ENCODE assay signal across 16 cellular contexts in genomic region chr10:71584902-71585578, GRCh38.
"Had no signal": no experiment of that assay in that cellular context is flagged by ENCODE, and none has a peak within 500 bp of the region (broad histone marks: within the 10 kb centered on the region; RNA-seq: fewer than 3 reads in every experiment).

No MANE protein-coding gene starts in this region.

- H3K4me1 ChIP-seq: foreskin keratinocyte, uterus had no signal

- H3K9me3 Mint-ChIP-seq: activated B cell treated with CpG ODN at 0.5 μM for 24 hours; activated CD4-positive, alpha-beta T cell treated with anti-CD3 and anti-CD28 coated beads, Interleukin-2, amount 10 ng/mL, durations not matched to agents 24 days and 14 days; activated naive CD4-positive, alpha-beta T cell treated with anti-CD3 and anti-CD28 coated beads, Interleukin-2, amount 10 ng/mL, durations not matched to agents 7 days and 5 days; activated T-helper 2 cell treated with anti-CD3 and anti-CD28 coated beads, Interferon-gamma antibody, Interleukin-2, Interleukin-4, amounts not matched to agents 10 μg/mL and 5 μg/mL and 100 μg/mL, durations not matched to agents 14 hours and 24 hours and 36 hours; neural progenitor cell had no signal

- DNase-seq: activated B cell treated with CpG ODN at 0.5 μM for 24 hours; activated CD4-positive, alpha-beta T cell treated with anti-CD3 and anti-CD28 coated beads, Interleukin-2, amount 10 ng/mL, durations not matched to agents 24 days and 14 days; activated naive CD4-positive, alpha-beta T cell treated with anti-CD3 and anti-CD28 coated beads, Interleukin-2, amount 10 ng/mL, durations not matched to agents 7 days and 5 days; activated T-cell treated with anti-CD3 and anti-CD28 coated beads for 4 hours; dorsolateral prefrontal cortex; esophagus squamous epithelium; foreskin keratinocyte; midbrain; retina; T-helper 1 cell; thyroid gland; uterus had no signal

- H3K27ac Mint-ChIP-seq: activated B cell treated with CpG ODN at 0.5 μM for 24 hours; activated CD4-positive, alpha-beta T cell treated with anti-CD3 and anti-CD28 coated beads, Interleukin-2, amount 10 ng/mL, durations not matched to agents 24 days and 14 days; activated naive CD4-positive, alpha-beta T cell treated with anti-CD3 and anti-CD28 coated beads, Interleukin-2, amount 10 ng/mL, durations not matched to agents 7 days and 5 days; activated T-helper 2 cell treated with anti-CD3 and anti-CD28 coated beads, Interferon-gamma antibody, Interleukin-2, Interleukin-4, amounts not matched to agents 10 μg/mL and 5 μg/mL and 100 μg/mL, durations not matched to agents 14 hours and 24 hours and 36 hours; neural progenitor cell had no signal

- H3K4me2 ChIP-seq: neural progenitor cell had no signal

- H3K36me3 ChIP-seq: esophagus squamous epithelium, neural progenitor cell, thyroid gland, uterus had no signal

- H3K4me1 Mint-ChIP-seq: activated B cell treated with CpG ODN at 0.5 μM for 24 hours; activated CD4-positive, alpha-beta T cell treated with anti-CD3 and anti-CD28 coated beads, Interleukin-2, amount 10 ng/mL, durations not matched to agents 24 days and 14 days; activated naive CD4-positive, alpha-beta T cell treated with anti-CD3 and anti-CD28 coated beads, Interleukin-2, amount 10 ng/mL, durations not matched to agents 7 days and 5 days had no signal

- H3K27ac ChIP-seq: dorsolateral prefrontal cortex, esophagus squamous epithelium, foreskin keratinocyte, neural progenitor cell, thyroid gland, uterus had no signal

- H3K27me3 ChIP-seq: neural progenitor cell, thyroid gland, uterus had no signal

- H3K9ac ChIP-seq: neural progenitor cell had no signal

- H3K9me3 ChIP-seq: esophagus squamous epithelium, thyroid gland, uterus had no signal

- H3K36me3 Mint-ChIP-seq: activated naive CD4-positive, alpha-beta T cell treated with anti-CD3 and anti-CD28 coated beads, Interleukin-2, amount 10 ng/mL, durations not matched to agents 7 days and 5 days; neural progenitor cell had no signal

- ATAC-seq: foreskin keratinocyte had no signal

- H3K4me3 ChIP-seq: dorsolateral prefrontal cortex, esophagus squamous epithelium, neural progenitor cell, skin epidermis, thyroid gland, uterus had no signal

- FAIRE-seq: endometrium had no signal

- H3K27me3 Mint-ChIP-seq: activated CD4-positive, alpha-beta T cell treated with anti-CD3 and anti-CD28 coated beads, Interleukin-2, amount 10 ng/mL, durations not matched to agents 24 days and 14 days had no signal

- H3K4me3 Mint-ChIP-seq: activated B cell treated with CpG ODN at 0.5 μM for 24 hours; activated CD4-positive, alpha-beta T cell treated with anti-CD3 and anti-CD28 coated beads, Interleukin-2, amount 10 ng/mL, durations not matched to agents 24 days and 14 days; activated naive CD4-positive, alpha-beta T cell treated with anti-CD3 and anti-CD28 coated beads, Interleukin-2, amount 10 ng/mL, durations not matched to agents 7 days and 5 days; neural progenitor cell had no signal

- H2AFZ ChIP-seq: neural progenitor cell had no signal
